ENCODE assay signal across 8 cellular contexts in the genomic region with DNA sequence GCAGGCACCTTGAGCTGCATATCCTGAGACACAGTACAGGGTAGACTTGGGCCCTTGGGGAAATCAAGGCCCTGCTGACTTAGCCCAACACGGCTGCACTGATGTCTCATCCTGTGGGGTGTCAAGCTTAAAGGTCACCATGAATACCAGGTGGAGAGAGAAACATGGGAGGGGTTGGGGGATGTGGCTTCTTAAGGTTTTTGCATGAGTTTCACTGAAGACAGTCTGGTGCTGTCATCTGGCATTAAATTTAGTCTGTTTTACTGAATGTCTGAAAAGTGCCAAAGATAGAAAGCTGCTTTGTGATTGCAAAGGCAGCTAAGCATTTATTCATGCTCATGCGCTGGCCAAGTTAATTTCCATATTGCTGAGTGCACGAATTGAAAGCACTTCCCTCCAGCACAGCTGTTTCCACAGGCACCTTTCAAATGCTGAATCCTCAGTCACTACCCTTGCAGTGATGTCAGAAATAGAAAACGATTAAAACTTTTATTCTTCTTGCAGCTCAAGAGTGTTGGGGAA.
DNase-seq lines count a peak whose midpoint lies in the region; ATAC-seq and TF ChIP-seq lines count a peak whose summit lies in the region.

No MANE protein-coding gene starts in this region.

- peak overlapping the region; percentile 93 for H3K27ac ChIP-seq in OCI-LY7 (ENCODE audit: low read depth, low read length, poor library complexity, severe bottlenecking)

- ATAC-seq in GM18870 (IDR thresholded peaks at IDR 0.05; ENCODE audit: unreplicated experiment) = peak; percentile 78
- peak; percentile 92 for ATAC-seq in HG02571 (IDR thresholded peaks at IDR 0.05; ENCODE audit: unreplicated experiment)

- H3K4me2 ChIP-seq in OCI-LY7 (ENCODE audit: low read length) = peak overlapping the region; percentile 82

- peak overlapping the region; percentile 51 for H3K4me3 ChIP-seq in OCI-LY7 (ENCODE audit: low read depth, low read length, poor library complexity, severe bottlenecking)

- no peak for TF ChIP-seq CTCF in OCI-LY7 (conservative IDR thresholded peaks at IDR 0.05; ENCODE audit: low read length)

- intact Hi-C loops in OCI-LY7 (cut with micrococcal nuclease; ENCODE audit: unreplicated experiment) = loop anchor here (1.0 to 5.0 kb wide), 6 partner anchors 18 to 194 kb away; a partner anchor contains a TSS

- H3K79me2 ChIP-seq in OCI-LY7 (ENCODE audit: insufficient read depth, low read depth, low read length) = peaks cover 80% of the 10 kb centered on the region

- no peak overlapping the region for H2AFZ ChIP-seq in OCI-LY7 (ENCODE audit: low read length)

- POLR2A ChIA-PET in OCI-LY7 (lab: Charles Lee) = interaction anchor here (0.5 to 12.6 kb wide), 22 partner anchors 8 to 248 kb away, joined by 3 to 176 read pairs (median 4); a partner anchor contains a TSS

- peaks cover 14% of the 10 kb centered on the region; the same call in 1 of the 2 replicates for H3K36me3 ChIP-seq in OCI-LY7 (ENCODE audit: insufficient read depth, low read length)

- peaks cover 98% of the 10 kb centered on the region for H3K4me1 ChIP-seq in OCI-LY7 (ENCODE audit: insufficient read depth, low read length, poor library complexity, severe bottlenecking)

- CTCF ChIA-PET in OCI-LY7 (lab: Charles Lee; ENCODE audit: unreplicated experiment) = interaction anchor here (0.9 to 5.3 kb wide), 3 partner anchors 11 to 23 kb away, joined by 4 to 23 read pairs (median 4); no protein-coding TSS in a partner anchor

- peak; percentile 94 for DNase-seq in OCI-LY7 (ENCODE audit: low spot score)
- DNase-seq in fibroblast of the conjunctiva (ENCODE audit: low read depth) = peak; percentile 3
- no peak for DNase-seq in NCI-H128 (lab: John Stamatoyannopoulos, UW; ENCODE audit: unreplicated experiment)
- no peak for DNase-seq in NOMO-1 treated with DMSO at 0.1 percent for 48 hours (lab: John Stamatoyannopoulos, UW; ENCODE audit: unreplicated experiment)
- DNase-seq in activated CD4-positive, CD25-positive, alpha-beta regulatory T cell (lab: John Stamatoyannopoulos, UW) = no peak
- no peak for DNase-seq in SW 1271 (lab: John Stamatoyannopoulos, UW)

- no peaks in the 10 kb centered on the region for H3K9me2 ChIP-seq in OCI-LY7 (ENCODE audit: insufficient read depth, low read length)

- no TSS peak for BruUV-seq in OCI-LY7 (replicated peaks; lab: Mats Ljungman, UMichigan)

- H4K20me1 ChIP-seq in OCI-LY7 (ENCODE audit: insufficient read depth, low read length) = no peaks in the 10 kb centered on the region

- H3K9me3 ChIP-seq in OCI-LY7 (ENCODE audit: low read length) = no peaks in the 10 kb centered on the region

Comparison
In these comparisons a context has a peak if more than half of its experiments do, and no peak if none do; other contexts are left out.
1. DNase-seq: peak in OCI-LY7 (single experiment) and fibroblast of the conjunctiva (single experiment); none in NCI-H128 (single experiment), NOMO-1 treated with DMSO at 0.1 percent for 48 hours (single experiment), activated CD4-positive, CD25-positive, alpha-beta regulatory T cell (0 of 4) and SW 1271 (0 of 2).